ENCODE assay signal across 1 cellular context in genomic region chr4:68948044-68948743, GRCh38.
TF ChIP-seq lines count a peak whose summit lies in the region.

No MANE protein-coding gene starts in this region.

TF ChIP-seq in HepG2, 621 proteins besides CTCF, POLR2A, EP300 and RAD21 (continued from another document and continues in another):
- TF ChIP-seq SIN3B (IDR thresholded peaks at IDR 0.05; ENCODE audit: low read length) = no peak
- no peak for TF ChIP-seq ZNF660 (CRISPR knock-in tag; IDR thresholded peaks at IDR 0.05; ENCODE audit: borderline replicate concordance, low read depth)
- TF ChIP-seq KIAA2018 (CRISPR knock-in tag; IDR thresholded peaks at IDR 0.05; ENCODE audit: borderline replicate concordance) = no peak
- peak; percentile 86 for TF ChIP-seq ARID5B (CRISPR knock-in tag; IDR thresholded peaks at IDR 0.05)
- no peak for TF ChIP-seq CENPT (CRISPR knock-in tag; IDR thresholded peaks at IDR 0.05; ENCODE audit: low read depth)
- no peak for TF ChIP-seq IKZF1 (IDR thresholded peaks at IDR 0.05)
- 0 out of 2 replicates have a peak, but pooled peaks have one; percentile 47 for TF ChIP-seq HOMEZ (CRISPR knock-in tag; IDR thresholded peaks at IDR 0.05; ENCODE audit: low read depth)
- TF ChIP-seq ZNF101 (CRISPR knock-in tag; IDR thresholded peaks at IDR 0.05; ENCODE audit: borderline replicate concordance, low read depth) = no peak
- 0 out of 2 replicates have a peak, but pooled peaks have one; percentile 58 for TF ChIP-seq ZGPAT (CRISPR knock-in tag; IDR thresholded peaks at IDR 0.05)
- TF ChIP-seq TIGD3 (CRISPR knock-in tag; IDR thresholded peaks at IDR 0.05; ENCODE audit: borderline replicate concordance) = no peak
- no peak for TF ChIP-seq YY1 (IDR thresholded peaks at IDR 0.05; ENCODE audit: insufficient read depth, insufficient replicate concordance, low read depth, low read length)
- no peak for TF ChIP-seq CC2D1A (CRISPR knock-in tag; IDR thresholded peaks at IDR 0.05)
- no peak for TF ChIP-seq DNMT1 (CRISPR knock-in tag; IDR thresholded peaks at IDR 0.05)
- TF ChIP-seq ZNF232 (CRISPR knock-in tag; IDR thresholded peaks at IDR 0.05; ENCODE audit: borderline replicate concordance) = no peak
- no peak for TF ChIP-seq SP1 (IDR thresholded peaks at IDR 0.05)
- TF ChIP-seq SP1 (CRISPR knock-in tag; IDR thresholded peaks at IDR 0.05) = no peak
- no peak for TF ChIP-seq SRY (CRISPR knock-in tag; IDR thresholded peaks at IDR 0.05)
- TF ChIP-seq MYPOP (CRISPR knock-in tag; IDR thresholded peaks at IDR 0.05) = peak; percentile 27; the same call in 1 of the 2 replicates
- no peak for TF ChIP-seq MAZ (IDR thresholded peaks at IDR 0.05; ENCODE audit: borderline replicate concordance, low read depth, low read length)
- no peak for TF ChIP-seq MAZ (CRISPR knock-in tag; IDR thresholded peaks at IDR 0.05; ENCODE audit: low read depth)
- no peak for TF ChIP-seq E2F5 (CRISPR knock-in tag; conservative IDR thresholded peaks at IDR 0.05)
- TF ChIP-seq NCOA1 (CRISPR knock-in tag; IDR thresholded peaks at IDR 0.05) = no peak
- TF ChIP-seq POGK (CRISPR knock-in tag; conservative IDR thresholded peaks at IDR 0.05) = no peak
- no peak for TF ChIP-seq ZNF451 (CRISPR knock-in tag; IDR thresholded peaks at IDR 0.05)
- no peak for TF ChIP-seq KLF13 (CRISPR knock-in tag; IDR thresholded peaks at IDR 0.05)
- no peak for TF ChIP-seq SIN3A (IDR thresholded peaks at IDR 0.05; ENCODE audit: borderline replicate concordance, low read depth, low read length)
- no peak for TF ChIP-seq FOXA1 (IDR thresholded peaks at IDR 0.05)
- TF ChIP-seq FOXA1 (CRISPR knock-in tag; IDR thresholded peaks at IDR 0.05) = peak; percentile 70
- no peak for TF ChIP-seq SATB2 (CRISPR knock-in tag; IDR thresholded peaks at IDR 0.05)
- TF ChIP-seq ZMAT5 (CRISPR knock-in tag; IDR thresholded peaks at IDR 0.05; ENCODE audit: borderline replicate concordance, low read depth) = no peak
- no peak for TF ChIP-seq ZFP36L1 (CRISPR knock-in tag; IDR thresholded peaks at IDR 0.05)
- TF ChIP-seq KDM2A (CRISPR knock-in tag; IDR thresholded peaks at IDR 0.05; ENCODE audit: borderline replicate concordance, low read depth) = no peak
- TF ChIP-seq ETV6 (CRISPR knock-in tag; conservative IDR thresholded peaks at IDR 0.05) = no peak
- no peak for TF ChIP-seq ZNF530 (CRISPR knock-in tag; IDR thresholded peaks at IDR 0.05; ENCODE audit: low read depth)
- TF ChIP-seq FIP1L1 (IDR thresholded peaks at IDR 0.05; ENCODE audit: borderline replicate concordance, insufficient read depth, low read depth, low read length) = no peak
- no peak for TF ChIP-seq DRAP1 (CRISPR knock-in tag; IDR thresholded peaks at IDR 0.05)
